9 cellular contexts compared by ENCODE assay signal in the genomic region with DNA sequence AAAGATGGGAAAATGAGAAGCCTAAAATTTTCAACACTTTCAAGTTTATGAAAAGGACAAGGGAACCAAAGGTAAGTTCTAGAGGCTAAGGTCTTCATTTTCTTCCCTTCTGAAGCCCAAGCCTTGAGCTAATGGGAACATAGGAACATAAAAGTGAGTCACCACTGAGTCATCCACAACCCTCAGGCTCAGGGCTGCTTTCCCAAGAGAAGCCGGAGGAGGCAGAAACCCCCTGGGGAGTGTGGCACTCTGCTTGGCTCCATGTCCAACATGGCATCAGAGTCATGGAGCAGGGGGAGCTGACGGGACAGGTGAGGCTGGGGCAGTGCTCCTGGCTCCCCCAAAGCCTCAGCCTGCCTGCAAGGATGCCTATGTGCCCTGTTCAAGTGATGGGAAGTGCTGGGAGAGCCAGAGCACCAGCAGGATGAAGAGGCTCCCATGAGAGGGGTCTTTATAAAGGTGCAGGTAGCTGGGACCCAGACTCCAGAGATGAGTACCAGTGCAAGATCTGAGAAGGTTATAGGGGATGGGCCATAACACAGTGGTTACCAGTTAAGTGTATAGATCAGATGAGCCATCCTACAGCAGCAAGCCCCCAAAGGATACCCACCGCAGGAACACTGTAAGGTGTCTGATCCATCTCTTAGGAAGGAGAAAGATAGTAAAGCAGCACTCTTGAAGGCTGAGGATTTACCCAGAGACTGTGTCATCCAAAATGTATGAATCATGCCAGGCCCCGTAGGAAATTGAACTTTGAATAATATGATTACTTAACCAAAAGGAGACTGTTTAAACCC. TPM values are rescaled to one million over a fixed set of nuclear protein-coding genes. Genes with fewer than 3 reads are reported as not detected.
A peak's percentile ranks its signal among the peaks of the same experiment; 100 is the strongest.
DNase-seq lines count a peak whose midpoint lies in the region; ATAC-seq, FAIRE-seq and TF ChIP-seq lines count a peak whose summit lies in the region.
"Had no signal": no experiment of that assay in that cellular context is flagged by ENCODE, and none has a peak within 500 bp of the region (broad histone marks: within the 10 kb centered on the region; RNA-seq: fewer than 3 reads in every experiment).

No MANE protein-coding gene starts in this region.

- TF ChIP-seq POLR2A in NB4 (IDR thresholded peaks at IDR 0.05; ENCODE audit: extremely low read depth, insufficient read length) = no peak

- no peak for TF ChIP-seq CTCF in NB4 (IDR thresholded peaks at IDR 0.05; ENCODE audit: low read depth, low read length)
- no peak for TF ChIP-seq CTCF in mucosa of descending colon (IDR thresholded peaks at IDR 0.05)

- DNase-seq in Daoy (ENCODE audit: low read depth) = peak; percentile 97
- peak; percentile 67 for DNase-seq in NB4 (ENCODE audit: low read depth)
- DNase-seq in mucosa of descending colon = no peak
- DNase-seq in cerebellum (ENCODE audit: low spot score) = no peak
- no peak for DNase-seq in posterior cingulate gyrus
- DNase-seq in NCI-H1048 (lab: John Stamatoyannopoulos, UW) = no peak
- DNase-seq: activated T-cell treated with anti-CD3 and anti-CD28 coated beads, Interleukin-2, amount 50 U/mL, for 4 hours had no signal

- intact Hi-C loops in mucosa of descending colon (cut with DNase I, micrococcal nuclease) (no loop called here), posterior cingulate gyrus (cut with DNase I) (no loop called here)

- H3K4me1 ChIP-seq in mucosa of descending colon (ENCODE audit: low read depth) = no peaks in the 10 kb centered on the region

- H3K4me3 ChIP-seq in NB4 (ENCODE audit: low read depth, low read length) (no peak overlapping the region), mucosa of descending colon (no peak overlapping the region)

- ATAC-seq in mucosa of descending colon = peak; percentile 30
- ATAC-seq in HG03565 (IDR thresholded peaks at IDR 0.05; ENCODE audit: unreplicated experiment) = no peak
- ATAC-seq: activated T-cell treated with anti-CD3 and anti-CD28 coated beads, Interleukin-2, amount 50 U/mL, for 4 hours had no signal

- H3K36me3 ChIP-seq in mucosa of descending colon (ENCODE audit: low read depth) = no peaks in the 10 kb centered on the region

- no peaks in the 10 kb centered on the region for H3K9me3 ChIP-seq in mucosa of descending colon

- FAIRE-seq in colon (lab: Jason Lieb, UNC) = peak; percentile 36

RNA-seq across cellular contexts. Expression of a gene that starts 31.8 kb away (rescaled TPM):
- total RNA-seq in Daoy (2014; rRNA removed; shearing (Covaris generic)) = 0.74 and 4.7 TPM in 2 replicates
- total RNA-seq in mucosa of descending colon (10 to 100 TPM in 1 of 3 donors, 1 to 10 TPM in 1, under 1 TPM in 1; 0.84 to 16.4 (median 1.1) TPM), cerebellum (62.5 TPM)
- total RNA-seq: activated T-cell treated with anti-CD3 and anti-CD28 coated beads, Interleukin-2, amount 50 U/mL, for 4 hours had no signal

Comparison
In these comparisons a context has a peak if more than half of its experiments do, and no peak if none do; other contexts are left out.
1. DNase-seq: peak in Daoy (single experiment) and NB4 (single experiment); none in mucosa of descending colon (0 of 3), cerebellum (single experiment), posterior cingulate gyrus (0 of 10) and NCI-H1048 (single experiment).